In the genomic region with DNA sequence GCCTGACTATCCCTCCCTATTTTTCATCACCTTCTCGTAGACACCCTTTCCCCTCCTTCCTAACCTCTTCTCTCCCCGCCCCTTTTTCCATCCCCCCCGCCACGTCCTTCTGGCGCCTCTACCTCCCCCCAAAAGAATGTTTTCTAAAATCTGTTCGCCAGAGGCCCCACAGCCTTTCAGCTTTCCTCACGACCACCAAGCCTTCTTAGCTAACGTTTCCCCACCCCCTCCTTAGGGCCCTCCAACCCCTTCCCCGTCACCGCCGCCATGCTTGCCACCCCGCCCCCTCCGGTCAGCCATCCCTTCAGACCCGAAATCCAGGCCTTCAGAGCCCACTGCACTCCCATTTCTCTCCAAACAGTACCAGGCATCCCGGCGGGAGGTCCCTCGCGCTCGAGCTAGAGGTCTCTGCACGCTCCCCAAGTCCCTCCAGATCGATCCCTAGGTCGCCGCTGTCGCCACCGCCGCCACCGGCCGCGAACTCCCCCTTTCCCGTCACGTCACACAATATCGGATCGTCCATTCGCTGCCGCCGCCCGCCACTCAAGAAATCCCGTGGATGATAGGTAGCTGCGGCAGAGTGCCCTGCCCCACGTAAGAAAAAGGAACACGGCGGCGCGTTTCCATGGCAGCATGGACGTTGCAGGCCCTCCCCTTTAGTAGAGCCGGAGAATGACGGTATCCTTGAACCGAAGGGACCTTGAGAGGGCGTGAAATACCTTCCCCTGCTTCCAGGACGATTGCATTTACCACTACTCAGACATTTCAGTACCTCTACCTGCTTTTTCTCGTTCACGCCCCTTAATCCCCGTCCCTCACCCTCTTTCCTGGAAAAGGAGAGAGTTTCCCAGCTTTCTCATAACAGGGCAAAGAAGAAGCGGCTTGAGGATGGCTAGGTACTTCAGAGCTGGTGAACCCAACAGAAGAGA, we compare ENCODE assay signal across 8 cellular contexts. TPM values are rescaled to one million over a fixed set of nuclear protein-coding genes. Genes with fewer than 3 reads are reported as not detected.
DNase-seq lines count a peak whose midpoint lies in the region; ATAC-seq and TF ChIP-seq lines count a peak whose summit lies in the region.

Gene TP53BP1, minus strand, starts transcription at position 484 of the 929 bp plus-strand sequence. Its CDS starts 113 bp downstream, at position 371.

- peaks cover 39% of the 10 kb centered on the region for H3K36me3 ChIP-seq in BLaER1

- H3K9ac ChIP-seq in BLaER1 = peak within 1 kb of the TSS; percentile 77

- H3K36me3 Mint-ChIP-seq in activated CD4-positive, alpha-beta T cell treated with anti-CD3 and anti-CD28 coated beads, Interleukin-2, amount 10 ng/mL, durations not matched to agents 7 days and 5 days (ENCODE audit: low read depth) = peaks cover 12% of the 10 kb centered on the region

- peaks cover 29% of the 10 kb centered on the region for H3K4me1 ChIP-seq in BLaER1

- peak; percentile 100 for ATAC-seq in GM19351 (IDR thresholded peaks at IDR 0.05; ENCODE audit: unreplicated experiment)
- peak; percentile 97 for ATAC-seq in HG03520 (IDR thresholded peaks at IDR 0.05; ENCODE audit: unreplicated experiment)

- CTCF ChIA-PET in activated CD4-positive, alpha-beta T cell treated with anti-CD3 and anti-CD28 coated beads, Interleukin-2, amount 10 ng/mL, durations not matched to agents 7 days and 5 days (lab: Charles Lee) = interaction anchor here (0.6 to 1.5 kb wide), 10 partner anchors 9 to 74 kb away, joined by 3 to 11 read pairs (median 4); partner anchors contain the start of gene MAP1A

- peak within 1 kb of the TSS; percentile 89 for H3K4me3 Mint-ChIP-seq in activated CD4-positive, alpha-beta T cell treated with anti-CD3 and anti-CD28 coated beads, Interleukin-2, amount 10 ng/mL, durations not matched to agents 7 days and 5 days

- H3K4me3 ChIP-seq in BLaER1 (peak within 1 kb of the TSS; percentile 80), coronary artery (peak within 1 kb of the TSS; percentile 83)

- DNase-seq in NCI-H69 (lab: John Stamatoyannopoulos, UW) (peak; percentile 98), coronary artery (ENCODE audit: low spot score) (peak; percentile 96)
- peak; percentile 97 for DNase-seq in activated CD4-positive, alpha-beta T cell treated with anti-CD3 and anti-CD28 coated beads, Interleukin-2, amount 10 ng/mL, durations not matched to agents 7 days and 5 days
- DNase-seq in stimulated activated CD4-positive, alpha-beta T cell treated with anti-CD3 and anti-CD28 coated beads, Interleukin-1b, Interleukin-23, amount 100 ng/mL, for 24 hours (ENCODE audit: low read depth in 4 of 4, low spot score in 1 of 4) = peak; percentile 80 to 97 (median 91)

- H4K20me1 ChIP-seq in BLaER1 = peaks cover 5% of the 10 kb centered on the region; the same call in 1 of the 2 replicates

- H3K27ac ChIP-seq in BLaER1 (peak within 1 kb of the TSS; percentile 36; the same call in 1 of the 2 replicates), coronary artery (peak within 1 kb of the TSS; percentile 82 to 87), layer of hippocampus (ENCODE audit: low read depth, low read length) (peak within 1 kb of the TSS; percentile 64)

- H3K4me2 ChIP-seq in BLaER1 = peak within 1 kb of the TSS; percentile 95

- no peaks in the 10 kb centered on the region for H3K9me3 ChIP-seq in BLaER1

- H3K4me1 Mint-ChIP-seq in activated CD4-positive, alpha-beta T cell treated with anti-CD3 and anti-CD28 coated beads, Interleukin-2, amount 10 ng/mL, durations not matched to agents 7 days and 5 days = peaks cover 32% of the 10 kb centered on the region

- H3K27ac Mint-ChIP-seq in activated CD4-positive, alpha-beta T cell treated with anti-CD3 and anti-CD28 coated beads, Interleukin-2, amount 10 ng/mL, durations not matched to agents 7 days and 5 days = peak within 1 kb of the TSS; percentile 89

- no peaks in the 10 kb centered on the region for H3K9me3 Mint-ChIP-seq in activated CD4-positive, alpha-beta T cell treated with anti-CD3 and anti-CD28 coated beads, Interleukin-2, amount 10 ng/mL, durations not matched to agents 7 days and 5 days

- H3K27me3 Mint-ChIP-seq in activated CD4-positive, alpha-beta T cell treated with anti-CD3 and anti-CD28 coated beads, Interleukin-2, amount 10 ng/mL, durations not matched to agents 7 days and 5 days = no peaks in the 10 kb centered on the region

- POLR2A ChIA-PET in activated CD4-positive, alpha-beta T cell treated with anti-CD3 and anti-CD28 coated beads, Interleukin-2, amount 10 ng/mL, durations not matched to agents 7 days and 5 days (lab: Charles Lee) = interaction anchor here (0.7 kb wide), 1 partner anchor 1375 kb away, joined by 5 read pairs; no protein-coding TSS in a partner anchor

- H3K27me3 ChIP-seq in BLaER1 (no peaks in the 10 kb centered on the region), layer of hippocampus (ENCODE audit: control insufficient read depth, insufficient read depth, low read length) (no peaks in the 10 kb centered on the region)

- TF ChIP-seq CTCF in coronary artery (IDR thresholded peaks at IDR 0.05) = no peak

RNA-seq across cellular contexts. Expression of gene TP53BP1, which starts in this region (rescaled TPM):
- total RNA-seq in activated CD4-positive, alpha-beta T cell treated with anti-CD3 and anti-CD28 coated beads, Interleukin-2, amount 10 ng/mL, durations not matched to agents 7 days and 5 days = 10 to 100 TPM; 22.9 to 27.9 TPM

Comparison
In these comparisons a context has a peak if more than half of its experiments do, and no peak if none do; other contexts are left out.
1. Peak in every context shown above with its lines: DNase-seq, ATAC-seq, H3K4me3 ChIP-seq and H3K27ac ChIP-seq.